In genomic region chr7:112970771-112971170, GRCh38 we compare ENCODE assay signal across 14 cellular contexts.
A peak's percentile ranks its signal among the peaks of the same experiment; 100 is the strongest.
DNase-seq lines count a peak whose midpoint lies in the region; ATAC-seq and TF ChIP-seq lines count a peak whose summit lies in the region.
"Had no signal": no experiment of that assay in that cellular context is flagged by ENCODE, and none has a peak within 500 bp of the region (broad histone marks: within the 10 kb centered on the region; RNA-seq: fewer than 3 reads in every experiment).

No MANE protein-coding gene starts in this region.

- no peaks in the 10 kb centered on the region for H3K36me3 ChIP-seq in endodermal cell (ENCODE audit: control insufficient read depth, insufficient read depth, low read length)

- H3K4me1 Mint-ChIP-seq in endodermal cell: no peaks in the 10 kb centered on the region
- H3K4me1 Mint-ChIP-seq: activated naive CD4-positive, alpha-beta T cell treated with anti-CD3 and anti-CD28 coated beads, Interleukin-2, amount 10 ng/mL, durations not matched to agents 7 days and 5 days had no signal

- no peaks in the 10 kb centered on the region for H3K9me3 Mint-ChIP-seq in endodermal cell
- H3K9me3 Mint-ChIP-seq: activated naive CD4-positive, alpha-beta T cell treated with anti-CD3 and anti-CD28 coated beads, Interleukin-2, amount 10 ng/mL, durations not matched to agents 7 days and 5 days; dendritic cell treated with granulocyte-macrophage colony-stimulating factor and Interleukin-4, amounts not matched to agents 40 ng/mL and 50 ng/mL, for 4 days had no signal

- no peaks in the 10 kb centered on the region for H3K4me1 ChIP-seq in endodermal cell (ENCODE audit: control insufficient read depth, insufficient read depth, low read length)

- H3K27me3 Mint-ChIP-seq in endodermal cell (ENCODE audit: insufficient read depth): no peaks in the 10 kb centered on the region
- H3K27me3 Mint-ChIP-seq: activated naive CD4-positive, alpha-beta T cell treated with anti-CD3 and anti-CD28 coated beads, Interleukin-2, amount 10 ng/mL, durations not matched to agents 7 days and 5 days had no signal

- H3K9me3 ChIP-seq in endodermal cell (ENCODE audit: control insufficient read depth, low read length): no peaks in the 10 kb centered on the region
- H3K9me3 ChIP-seq: mucosa of descending colon had no signal

- no peak overlapping the region for H3K4me3 ChIP-seq in endodermal cell (ENCODE audit: low read length)
- H3K4me3 ChIP-seq: mucosa of descending colon had no signal

- H3K36me3 Mint-ChIP-seq in endodermal cell (ENCODE audit: low read depth): no peaks in the 10 kb centered on the region
- H3K36me3 Mint-ChIP-seq: activated naive CD4-positive, alpha-beta T cell treated with anti-CD3 and anti-CD28 coated beads, Interleukin-2, amount 10 ng/mL, durations not matched to agents 7 days and 5 days had no signal

- H3K9ac ChIP-seq in endodermal cell (ENCODE audit: extremely low read depth, low read length, poor library complexity, severe bottlenecking): no peak overlapping the region

- H3K4me3 Mint-ChIP-seq in endodermal cell: no peak overlapping the region
- H3K4me3 Mint-ChIP-seq: activated naive CD4-positive, alpha-beta T cell treated with anti-CD3 and anti-CD28 coated beads, Interleukin-2, amount 10 ng/mL, durations not matched to agents 7 days and 5 days; dendritic cell treated with granulocyte-macrophage colony-stimulating factor and Interleukin-4, amounts not matched to agents 40 ng/mL and 50 ng/mL, for 4 days had no signal

- intact Hi-C loops in posterior vena cava (cut with DNase I): no loop called here

- no peak overlapping the region for H3K27ac Mint-ChIP-seq in endodermal cell
- H3K27ac Mint-ChIP-seq: activated naive CD4-positive, alpha-beta T cell treated with anti-CD3 and anti-CD28 coated beads, Interleukin-2, amount 10 ng/mL, durations not matched to agents 7 days and 5 days; dendritic cell treated with granulocyte-macrophage colony-stimulating factor and Interleukin-4, amounts not matched to agents 40 ng/mL and 50 ng/mL, for 4 days had no signal

- H3K27me3 ChIP-seq in endodermal cell (ENCODE audit: control insufficient read depth, insufficient read depth, low read length, poor library complexity, severe bottlenecking): no peaks in the 10 kb centered on the region

- DNase-seq in endodermal cell (no peak), posterior vena cava (ENCODE audit: low spot score) (no peak), kidney glomerular epithelial cell (lab: John Stamatoyannopoulos, UW) (no peak), pons (ENCODE audit: low spot score) (no peak)
- DNase-seq: activated naive CD4-positive, alpha-beta T cell treated with anti-CD3 and anti-CD28 coated beads, Interleukin-2, amount 10 ng/mL, durations not matched to agents 7 days and 5 days; mucosa of descending colon; NCI-H146; small intestine had no signal

- TF ChIP-seq CTCF in GM12874 (IDR thresholded peaks at IDR 0.05; ENCODE audit: insufficient read depth, low read depth, low read length): peak; percentile 22; the same call in 1 of the 2 replicates
- TF ChIP-seq CTCF in endodermal cell (conservative IDR thresholded peaks at IDR 0.05): peak; percentile 23

- H3K27ac ChIP-seq in endodermal cell (ENCODE audit: low read depth, low read length): no peak overlapping the region
- H3K27ac ChIP-seq: RWPE1 had no signal

- ATAC-seq in GM21447 (IDR thresholded peaks at IDR 0.05; ENCODE audit: unreplicated experiment) (peak; percentile 52), HG03469 (IDR thresholded peaks at IDR 0.05; ENCODE audit: unreplicated experiment) (peak; percentile 72), GM19467 (IDR thresholded peaks at IDR 0.05; ENCODE audit: unreplicated experiment) (no peak)
- ATAC-seq: mucosa of descending colon had no signal
